11 cellular contexts compared by ENCODE assay signal in genomic region chr7:977326-978048, GRCh38. TPM values are rescaled to one million over a fixed set of nuclear protein-coding genes. Genes with fewer than 3 reads are reported as not detected.
DNase-seq lines count a peak whose midpoint lies in the region; FAIRE-seq and TF ChIP-seq lines count a peak whose summit lies in the region.
"Had no signal": no experiment of that assay in that cellular context is flagged by ENCODE, and none has a peak within 500 bp of the region (broad histone marks: within the 10 kb centered on the region; RNA-seq: fewer than 3 reads in every experiment).

No MANE protein-coding gene starts in this region.

- H3K79me2 ChIP-seq in DOHH2 (ENCODE audit: control insufficient read depth, low read length) (peaks cover 29% of the 10 kb centered on the region), neural progenitor cell (ENCODE audit: low read depth) (peaks cover 28% of the 10 kb centered on the region)

- intact Hi-C loops in colonic mucosa (cut with DNase I), result no loop called here

- H3K27ac Mint-ChIP-seq in neural progenitor cell, result peak overlapping the region; percentile 89

- no peaks in the 10 kb centered on the region for H3K9me2 ChIP-seq in DOHH2 (replicated peaks; ENCODE audit: control insufficient read depth, low read length)

- peaks cover 86% of the 10 kb centered on the region for H3K4me1 ChIP-seq in DOHH2 (ENCODE audit: control insufficient read depth, low read length)
- peaks cover 20% of the 10 kb centered on the region for H3K4me1 ChIP-seq in colonic mucosa
- H3K4me1 ChIP-seq in neural progenitor cell, result peaks cover 27% of the 10 kb centered on the region

- peak overlapping the region; percentile 53 for H3K4me2 ChIP-seq in DOHH2 (ENCODE audit: low read length)
- peak overlapping the region; percentile 43 for H3K4me2 ChIP-seq in neural progenitor cell

- H4K20me1 ChIP-seq in DOHH2 (ENCODE audit: control insufficient read depth, insufficient read depth, low read depth, low read length) (peaks cover 7% of the 10 kb centered on the region; the same call in 1 of the 2 replicates), neural progenitor cell (ENCODE audit: low read depth) (peaks cover 23% of the 10 kb centered on the region)

- H3F3A ChIP-seq in DOHH2 (ENCODE audit: control insufficient read depth, insufficient read depth), result peaks cover 11% of the 10 kb centered on the region
- peaks cover 6% of the 10 kb centered on the region for H3F3A ChIP-seq in neural progenitor cell (ENCODE audit: low read depth)

- H3K27ac ChIP-seq in DOHH2 (ENCODE audit: low read depth, low read length) (peak overlapping the region; percentile 36), colonic mucosa (peak overlapping the region; percentile 96), neural progenitor cell (no peak overlapping the region)

- H3K36me3 ChIP-seq in DOHH2 (ENCODE audit: control insufficient read depth, low read length), result peaks cover 19% of the 10 kb centered on the region
- H3K36me3 ChIP-seq in colonic mucosa, result no peaks in the 10 kb centered on the region
- no peaks in the 10 kb centered on the region for H3K36me3 ChIP-seq in neural progenitor cell

- peak overlapping the region; percentile 62 for H3K4me3 Mint-ChIP-seq in neural progenitor cell

- H3K9me3 ChIP-seq in DOHH2 (ENCODE audit: control insufficient read depth, insufficient read depth, low read length), result no peaks in the 10 kb centered on the region
- H3K9me3 ChIP-seq in colonic mucosa, result no peaks in the 10 kb centered on the region
- H3K9me3 ChIP-seq in neural progenitor cell (ENCODE audit: low read depth), result no peaks in the 10 kb centered on the region

- H3K36me3 Mint-ChIP-seq in neural progenitor cell, result no peaks in the 10 kb centered on the region

- H3K4me3 ChIP-seq in DOHH2 (ENCODE audit: low read length), result peak overlapping the region; percentile 26
- H3K4me3 ChIP-seq in colonic mucosa, result no peak overlapping the region
- H3K4me3 ChIP-seq in neural progenitor cell, result no peak overlapping the region

- H3K4me1 Mint-ChIP-seq in neural progenitor cell, result peaks cover 25% of the 10 kb centered on the region

- H3K9me3 Mint-ChIP-seq in neural progenitor cell, result no peaks in the 10 kb centered on the region

- peaks cover 2% of the 10 kb centered on the region for H3K27me3 Mint-ChIP-seq in neural progenitor cell (ENCODE audit: insufficient read depth, low read depth)

- DNase-seq in HK-2 (ENCODE audit: unreplicated experiment), result peak; percentile 43
- peak; percentile 81 for DNase-seq in colonic mucosa
- peak; percentile 56 for DNase-seq in neural progenitor cell (ENCODE audit: low spot score)
- no peak for DNase-seq in HTR-8/SVneo (ENCODE audit: insufficient read length, low spot score)
- DNase-seq in cerebellar nuclear complex (lab: John Stamatoyannopoulos, UW), result no peak
- no peak for DNase-seq in NK-92 (lab: John Stamatoyannopoulos, UW; ENCODE audit: unreplicated experiment)
- DNase-seq in stimulated activated naive CD4-positive, alpha-beta T cell (lab: John Stamatoyannopoulos, UW), result no peak
- DNase-seq: activated T-cell treated with anti-CD3 and anti-CD28 coated beads for 4 hours; stimulated activated naive CD8-positive, alpha-beta T cell treated with anti-CD3 and anti-CD28 coated beads, Interleukin-15, Interleukin-2, amounts not matched to agents 100 U/mL and 50 U/mL, for 24 hours had no signal

- TF ChIP-seq CTCF in DOHH2 (IDR thresholded peaks at IDR 0.05; ENCODE audit: low read depth, low read length, poor library complexity, severe bottlenecking) (no peak), colonic mucosa (IDR thresholded peaks at IDR 0.05) (no peak), neural progenitor cell (IDR thresholded peaks at IDR 0.05) (no peak)

- no peak for FAIRE-seq in HTR-8/SVneo (lab: Jason Lieb, UNC)

- no peak overlapping the region for H2AFZ ChIP-seq in neural progenitor cell (replicated peaks)

- H3K27me3 ChIP-seq in DOHH2 (ENCODE audit: control insufficient read depth, low read length) (no peaks in the 10 kb centered on the region), colonic mucosa (no peaks in the 10 kb centered on the region), neural progenitor cell (no peaks in the 10 kb centered on the region)

- H3K9ac ChIP-seq in colonic mucosa (ENCODE audit: low read depth in 2 of 2, low read length in 2 of 2), result peak overlapping the region; percentile 44 to 82
- no peak overlapping the region for H3K9ac ChIP-seq in neural progenitor cell

RNA-seq across cellular contexts. Expression of gene COX19, which starts 2.1 kb away (rescaled TPM):
- total RNA-seq in colonic mucosa (10 to 100 TPM; 11.6 to 16.5 TPM), neural progenitor cell (ENCODE audit: low replicate concordance) (15.1 and 17.9 TPM in 2 replicates)

RNA-seq across cellular contexts. Expression of gene CYP2W1, which starts 5.5 kb away (rescaled TPM):
- 1 to 10 TPM; 2.7 to 4.5 TPM for total RNA-seq in colonic mucosa
- 0.06 TPM in 1 of 2 replicates, not detected in the other for total RNA-seq in neural progenitor cell (ENCODE audit: low replicate concordance)
- total RNA-seq: posterior vena cava had no signal

RNA-seq across cellular contexts. Expression of gene ADAP1, which starts 23.0 kb away (rescaled TPM):
- total RNA-seq in colonic mucosa, result 100 to 1,000 TPM; 107 to 201 TPM
- total RNA-seq in neural progenitor cell (ENCODE audit: low replicate concordance), result 0.30 and 2.0 TPM in 2 replicates

Comparison
In these comparisons a context has a peak if more than half of its experiments do, and no peak if none do; other contexts are left out.
1. DNase-seq: peak in HK-2 (single experiment), colonic mucosa (single experiment) and neural progenitor cell (single experiment); none in HTR-8/SVneo (single experiment), cerebellar nuclear complex (0 of 2), NK-92 (single experiment) and stimulated activated naive CD4-positive, alpha-beta T cell (0 of 6).
2. RNA of gene ADAP1, which starts 23.0 kb away (total RNA-seq): 107 to 201 TPM in colonic mucosa; 0.30 to 2.0 TPM in neural progenitor cell; every median in the first group is over 10 times any median in the second.